In the genomic region with DNA sequence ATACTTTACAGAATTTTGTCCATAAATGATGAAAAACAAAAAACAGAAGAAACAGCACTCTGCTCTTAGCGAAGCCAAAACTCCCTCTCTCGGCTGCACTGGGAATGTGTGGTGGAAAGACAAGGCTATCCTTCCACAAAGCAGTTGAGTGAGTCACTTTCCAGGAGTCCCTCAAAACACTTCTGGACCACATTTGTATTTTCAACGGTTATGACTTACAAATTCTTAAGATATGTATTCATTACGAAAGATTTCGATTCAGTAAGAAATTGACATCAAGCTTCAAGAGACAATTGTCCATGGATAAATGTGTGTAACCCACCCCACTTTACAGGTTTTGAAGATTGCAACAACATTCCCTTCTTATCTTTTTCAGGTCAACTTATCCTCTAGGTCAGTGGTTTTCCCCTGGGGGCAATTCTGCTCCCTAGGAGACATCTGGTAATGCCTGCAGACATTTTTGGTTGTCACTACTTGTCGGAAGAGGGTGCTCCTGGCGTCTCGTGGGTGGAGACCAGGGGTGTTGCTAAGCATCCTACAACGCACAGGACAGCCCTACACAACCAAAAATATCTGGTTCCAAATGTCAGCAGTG, we compare ENCODE assay signal across 14 cellular contexts.
DNase-seq lines count a peak whose midpoint lies in the region; ATAC-seq, FAIRE-seq and TF ChIP-seq lines count a peak whose summit lies in the region.
"Had no signal": no experiment of that assay in that cellular context is flagged by ENCODE, and none has a peak within 500 bp of the region (broad histone marks: within the 10 kb centered on the region; RNA-seq: fewer than 3 reads in every experiment).

No MANE protein-coding gene starts in this region.

- no peaks in the 10 kb centered on the region for H3K27me3 Mint-ChIP-seq in WTC11 (ENCODE audit: low read depth)
- H3K27me3 Mint-ChIP-seq: IgD-negative memory B cell had no signal

- peaks cover 69% of the 10 kb centered on the region for H3K36me3 Mint-ChIP-seq in WTC11
- H3K36me3 Mint-ChIP-seq: IgD-negative memory B cell; stimulated activated effector memory CD8-positive, alpha-beta T cell treated with anti-CD3 and anti-CD28 coated beads, Interleukin-12 subunit alpha, Interleukin-12 subunit beta, amount 100 ng/mL, for 72 hours had no signal

- H3K36me3 ChIP-seq in RWPE2 (ENCODE audit: low read depth) (peaks cover 83% of the 10 kb centered on the region), skeletal muscle satellite cell (ENCODE audit: insufficient read depth, low read length) (peaks cover 56% of the 10 kb centered on the region), pancreas (peaks cover 0 to 10% (median 0%) of the 10 kb centered on the region in 3 donors)

- peaks cover 28% of the 10 kb centered on the region for H3K4me1 ChIP-seq in RWPE2 (ENCODE audit: insufficient read depth, poor library complexity, severe bottlenecking)
- H3K4me1 ChIP-seq in skeletal muscle satellite cell (ENCODE audit: control insufficient read depth, insufficient read depth, low read length), result peaks cover 41% of the 10 kb centered on the region
- no peaks in the 10 kb centered on the region for H3K4me1 ChIP-seq in pancreas

- no peak overlapping the region for H3K27ac Mint-ChIP-seq in WTC11
- H3K27ac Mint-ChIP-seq: IgD-negative memory B cell; stimulated activated effector memory CD8-positive, alpha-beta T cell treated with anti-CD3 and anti-CD28 coated beads, Interleukin-12 subunit alpha, Interleukin-12 subunit beta, amount 100 ng/mL, for 72 hours had no signal

- TF ChIP-seq CTCF in RWPE2 (IDR thresholded peaks at IDR 0.05; ENCODE audit: poor library complexity, severe bottlenecking), result peak; percentile 40
- TF ChIP-seq CTCF in pancreas (IDR thresholded peaks at IDR 0.05), result no peak
- TF ChIP-seq CTCF in WTC11 (IDR thresholded peaks at IDR 0.05), result no peak

- H3K4me1 Mint-ChIP-seq in WTC11, result peaks cover 27% of the 10 kb centered on the region
- H3K4me1 Mint-ChIP-seq: IgD-negative memory B cell; stimulated activated effector memory CD8-positive, alpha-beta T cell treated with anti-CD3 and anti-CD28 coated beads, Interleukin-12 subunit alpha, Interleukin-12 subunit beta, amount 100 ng/mL, for 72 hours had no signal

- DNase-seq in GM04503 (ENCODE audit: low read depth) (peak; percentile 78), RWPE2 (ENCODE audit: low spot score) (no peak), fibroblast of peridontal ligament (ENCODE audit: extremely low read depth) (peak; percentile 92), pancreas (no peak), WTC11 (ENCODE audit: low spot score) (no peak), NCI-H526 treated with DMSO at 0.1 percent for 48 hours (lab: John Stamatoyannopoulos, UW) (no peak)
- DNase-seq: activated CD8-positive, alpha-beta memory T cell treated with anti-CD3 and anti-CD28 coated beads for 24 hours; NCI-H2081; T1000 had no signal

- POLR2A ChIA-PET in WTC11 (lab: Charles Lee), result no interaction called here

- H3K4me3 ChIP-seq in RWPE2 (ENCODE audit: severe bottlenecking) (no peak overlapping the region), skeletal muscle satellite cell (ENCODE audit: low read length) (peak overlapping the region; percentile 11), pancreas (no peak overlapping the region)

- no peaks in the 10 kb centered on the region for H3K9me3 Mint-ChIP-seq in WTC11
- H3K9me3 Mint-ChIP-seq: nephron had no signal

- no peak for FAIRE-seq in pancreas (lab: Jason Lieb, UNC)

- H3K27ac ChIP-seq in RWPE2 (ENCODE audit: poor library complexity, severe bottlenecking) (peak overlapping the region; percentile 94), pancreas (no peak overlapping the region)

- CTCF ChIA-PET in WTC11 (lab: Charles Lee), result no interaction called here

- peak overlapping the region; percentile 50 for H3K9ac ChIP-seq in skeletal muscle satellite cell (ENCODE audit: low read depth, low read length)

- no peak overlapping the region for H3K4me3 Mint-ChIP-seq in WTC11
- H3K4me3 Mint-ChIP-seq: IgD-negative memory B cell; nephron; stimulated activated effector memory CD8-positive, alpha-beta T cell treated with anti-CD3 and anti-CD28 coated beads, Interleukin-12 subunit alpha, Interleukin-12 subunit beta, amount 100 ng/mL, for 72 hours had no signal

- H3K27me3 ChIP-seq in RWPE2 (ENCODE audit: insufficient read depth, poor library complexity, severe bottlenecking), result no peaks in the 10 kb centered on the region
- H3K27me3 ChIP-seq in skeletal muscle satellite cell (ENCODE audit: control insufficient read depth, insufficient read depth, low read length), result no peaks in the 10 kb centered on the region
- H3K27me3 ChIP-seq in pancreas, result no peaks in the 10 kb centered on the region

- 82 to 85% methylated on average over 9 of the region's 9 CpGs for WGBS in pancreas, 2 donors

- H3K9me3 ChIP-seq in RWPE2 (ENCODE audit: severe bottlenecking), result no peaks in the 10 kb centered on the region
- no peaks in the 10 kb centered on the region for H3K9me3 ChIP-seq in skeletal muscle satellite cell (replicated peaks; ENCODE audit: low read length)
- H3K9me3 ChIP-seq in pancreas, result no peaks in the 10 kb centered on the region

- H3K4me2 ChIP-seq in skeletal muscle satellite cell (ENCODE audit: low read length), result peak overlapping the region; percentile 29

- peak; percentile 77 for ATAC-seq in RWPE2 (ENCODE audit: low read depth)
- ATAC-seq in pancreas, result no peak
- ATAC-seq in WTC11, result no peak
- ATAC-seq in HG02973 (IDR thresholded peaks at IDR 0.05; ENCODE audit: unreplicated experiment), result no peak
- ATAC-seq: stimulated activated effector memory CD8-positive, alpha-beta T cell treated with anti-CD3 and anti-CD28 coated beads, Interleukin-12 subunit alpha, Interleukin-12 subunit beta, amount 100 ng/mL, for 72 hours had no signal

- intact Hi-C loops in pancreas (cut with DNase I), result no loop called here

TF ChIP-seq in WTC11, 78 proteins besides CTCF, POLR2A, EP300 and RAD21:
- TF ChIP-seq ZNF423 (CRISPR knock-in tag; IDR thresholded peaks at IDR 0.05) (no peak), ZNF219 (CRISPR knock-in tag; IDR thresholded peaks at IDR 0.05; ENCODE audit: borderline replicate concordance) (no peak), EMX1 (CRISPR knock-in tag; IDR thresholded peaks at IDR 0.05) (no peak), TP53 (CRISPR knock-in tag; IDR thresholded peaks at IDR 0.05) (no peak), TCF7 (CRISPR knock-in tag; IDR thresholded peaks at IDR 0.05; ENCODE audit: low read depth) (no peak), MYBL2 (CRISPR knock-in tag; IDR thresholded peaks at IDR 0.05) (no peak), CREM (CRISPR knock-in tag; IDR thresholded peaks at IDR 0.05) (no peak), CREB1 (CRISPR knock-in tag; IDR thresholded peaks at IDR 0.05) (no peak), SMAD4 (CRISPR knock-in tag; IDR thresholded peaks at IDR 0.05) (no peak), ZNF317 (CRISPR knock-in tag; IDR thresholded peaks at IDR 0.05; ENCODE audit: borderline replicate concordance, low read depth) (no peak)
- TF ChIP-seq, protein P1, sequence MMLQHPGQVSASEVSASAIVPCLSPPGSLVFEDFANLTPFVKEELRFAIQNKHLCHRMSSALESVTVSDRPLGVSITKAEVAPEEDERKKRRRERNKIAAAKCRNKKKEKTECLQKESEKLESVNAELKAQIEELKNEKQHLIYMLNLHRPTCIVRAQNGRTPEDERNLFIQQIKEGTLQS (CRISPR knock-in tag; conservative IDR thresholded peaks at IDR 0.05), result no peak
- TF ChIP-seq, protein P2, sequence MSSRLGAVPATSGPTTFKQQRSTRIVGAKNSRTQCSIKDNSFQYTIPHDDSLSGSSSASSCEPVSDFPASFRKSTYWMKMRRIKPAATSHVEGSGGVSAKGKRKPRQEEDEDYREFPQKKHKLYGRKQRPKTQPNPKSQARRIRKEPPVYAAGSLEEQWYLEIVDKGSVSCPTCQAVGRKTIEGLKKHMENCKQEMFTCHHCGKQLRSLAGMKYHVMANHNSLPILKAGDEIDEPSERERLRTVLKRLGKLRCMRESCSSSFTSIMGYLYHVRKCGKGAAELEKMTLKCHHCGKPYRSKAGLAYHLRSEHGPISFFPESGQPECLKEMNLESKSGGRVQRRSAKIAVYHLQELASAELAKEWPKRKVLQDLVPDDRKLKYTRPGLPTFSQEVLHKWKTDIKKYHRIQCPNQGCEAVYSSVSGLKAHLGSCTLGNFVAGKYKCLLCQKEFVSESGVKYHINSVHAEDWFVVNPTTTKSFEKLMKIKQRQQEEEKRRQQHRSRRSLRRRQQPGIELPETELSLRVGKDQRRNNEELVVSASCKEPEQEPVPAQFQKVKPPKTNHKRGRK (CRISPR knock-in tag; IDR thresholded peaks at IDR 0.05; ENCODE audit: borderline replicate concordance), result no peak
- TF ChIP-seq, protein P3, sequence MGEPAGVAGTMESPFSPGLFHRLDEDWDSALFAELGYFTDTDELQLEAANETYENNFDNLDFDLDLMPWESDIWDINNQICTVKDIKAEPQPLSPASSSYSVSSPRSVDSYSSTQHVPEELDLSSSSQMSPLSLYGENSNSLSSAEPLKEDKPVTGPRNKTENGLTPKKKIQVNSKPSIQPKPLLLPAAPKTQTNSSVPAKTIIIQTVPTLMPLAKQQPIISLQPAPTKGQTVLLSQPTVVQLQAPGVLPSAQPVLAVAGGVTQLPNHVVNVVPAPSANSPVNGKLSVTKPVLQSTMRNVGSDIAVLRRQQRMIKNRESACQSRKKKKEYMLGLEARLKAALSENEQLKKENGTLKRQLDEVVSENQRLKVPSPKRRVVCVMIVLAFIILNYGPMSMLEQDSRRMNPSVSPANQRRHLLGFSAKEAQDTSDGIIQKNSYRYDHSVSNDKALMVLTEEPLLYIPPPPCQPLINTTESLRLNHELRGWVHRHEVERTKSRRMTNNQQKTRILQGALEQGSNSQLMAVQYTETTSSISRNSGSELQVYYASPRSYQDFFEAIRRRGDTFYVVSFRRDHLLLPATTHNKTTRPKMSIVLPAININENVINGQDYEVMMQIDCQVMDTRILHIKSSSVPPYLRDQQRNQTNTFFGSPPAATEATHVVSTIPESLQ (CRISPR knock-in tag; IDR thresholded peaks at IDR 0.05), result no peak

Comparison
In these comparisons a context has a peak if more than half of its experiments do, and no peak if none do; other contexts are left out.
1. DNase-seq: peak in GM04503 (single experiment) and fibroblast of peridontal ligament (single experiment); none in RWPE2 (single experiment), pancreas (0 of 6), WTC11 (single experiment) and NCI-H526 treated with DMSO at 0.1 percent for 48 hours (single experiment).